Comparison of ENCODE assay signal across 26 cellular contexts in genomic region chr16:3549906-3550305, GRCh38. TPM values are rescaled to one million over a fixed set of nuclear protein-coding genes. Genes with fewer than 3 reads are reported as not detected.
"Had no signal": no experiment of that assay in that cellular context is flagged by ENCODE, and none has a peak within 500 bp of the region (broad histone marks: within the 10 kb centered on the region; RNA-seq: fewer than 3 reads in every experiment).

No MANE protein-coding gene starts in this region.

- H3K27me3 ChIP-seq: adrenal gland, MG63, Peyer's patch, SJSA1 had no signal

- H3K27ac ChIP-seq: adrenal gland, Peyer's patch, SJSA1 had no signal

- H3K36me3 ChIP-seq: adrenal gland, MG63, Peyer's patch, SJSA1 had no signal

- H3K4me3 ChIP-seq: adrenal gland, MG63, Peyer's patch, SJSA1 had no signal

- H3K9me3 ChIP-seq: adrenal gland, MG63, Peyer's patch, SJSA1 had no signal

- ATAC-seq: activated CD4-positive, CD25-positive, alpha-beta regulatory T cell treated with anti-CD3 and anti-CD28 coated beads, Interleukin-2, amount 50 U/mL, for 24 hours; activated CD8-positive, alpha-beta memory T cell treated with anti-CD3 and anti-CD28 coated beads, Interleukin-2, amount 10 ng/mL, durations not matched to agents 7 days and 5 days; SK-N-SH treated with all-trans-retinoic acid at 6 μM for 48 hours had no signal

- H3K9me3 Mint-ChIP-seq: activated naive CD4-positive, alpha-beta T cell treated with anti-CD3 and anti-CD28 coated beads for 36 hours; activated T-cell treated with anti-CD3 and anti-CD28 coated beads, Interleukin-2, amount 50 U/mL, for 24 hours had no signal

- H3K4me3 Mint-ChIP-seq: activated CD8-positive, alpha-beta memory T cell treated with anti-CD3 and anti-CD28 coated beads, Interleukin-2, amount 10 ng/mL, durations not matched to agents 7 days and 5 days; activated naive CD4-positive, alpha-beta T cell treated with anti-CD3 and anti-CD28 coated beads for 36 hours; activated naive CD8-positive, alpha-beta T cell treated with anti-CD3 and anti-CD28 coated beads, Interleukin-2, amount 10 ng/mL, durations not matched to agents 7 days and 5 days; activated T-cell treated with anti-CD3 and anti-CD28 coated beads, Interleukin-2, amount 50 U/mL, for 24 hours had no signal

- DNase-seq: activated CD4-positive, alpha-beta T cell treated with anti-CD3 and anti-CD28 coated beads for 4 hours; activated CD4-positive, alpha-beta T cell treated with anti-CD3 and anti-CD28 coated beads, Interleukin-2, amount 50 U/mL, for 48 hours; activated CD8-positive, alpha-beta memory T cell treated with anti-CD3 and anti-CD28 coated beads, Interleukin-2, amount 10 ng/mL, durations not matched to agents 7 days and 5 days; activated gamma-delta T cell; activated naive CD4-positive, alpha-beta T cell treated with anti-CD3 and anti-CD28 coated beads for 36 hours; activated naive CD8-positive, alpha-beta T cell treated with anti-CD3 and anti-CD28 coated beads, Interleukin-2, amount 10 ng/mL, durations not matched to agents 7 days and 5 days; activated T-cell treated with anti-CD3 and anti-CD28 coated beads, Interleukin-2, amount 50 U/mL, for 24 hours; adrenal gland; anterior cingulate cortex; cerebellar nuclear complex; MG63; NCI-H1105; NCI-H1436; NCI-H1694 treated with DMSO at 0.1 percent for 48 hours; NCI-H2029 treated with DMSO at 0.1 percent for 48 hours; NCI-H345; NCI-H510A; NCI-H69; Peyer's patch; SHP77; SW 1271 had no signal

- H3K4me1 Mint-ChIP-seq: activated CD8-positive, alpha-beta memory T cell treated with anti-CD3 and anti-CD28 coated beads, Interleukin-2, amount 10 ng/mL, durations not matched to agents 7 days and 5 days had no signal

- H3K27me3 Mint-ChIP-seq: activated CD8-positive, alpha-beta memory T cell treated with anti-CD3 and anti-CD28 coated beads, Interleukin-2, amount 10 ng/mL, durations not matched to agents 7 days and 5 days; activated naive CD8-positive, alpha-beta T cell treated with anti-CD3 and anti-CD28 coated beads, Interleukin-2, amount 10 ng/mL, durations not matched to agents 7 days and 5 days; activated T-cell treated with anti-CD3 and anti-CD28 coated beads, Interleukin-2, amount 50 U/mL, for 24 hours had no signal

- H3K4me1 ChIP-seq: adrenal gland, Peyer's patch, SJSA1 had no signal

- H3K27ac Mint-ChIP-seq: activated CD8-positive, alpha-beta memory T cell treated with anti-CD3 and anti-CD28 coated beads, Interleukin-2, amount 10 ng/mL, durations not matched to agents 7 days and 5 days; activated naive CD4-positive, alpha-beta T cell treated with anti-CD3 and anti-CD28 coated beads for 36 hours; activated naive CD8-positive, alpha-beta T cell treated with anti-CD3 and anti-CD28 coated beads, Interleukin-2, amount 10 ng/mL, durations not matched to agents 7 days and 5 days had no signal

RNA-seq across cellular contexts. Expression of gene NLRC3, which starts 27.3 kb away (rescaled TPM):
- total RNA-seq: SJSA1 had no signal

RNA-seq across cellular contexts. Expression of gene C16orf90, which starts 54.6 kb away (rescaled TPM):
- total RNA-seq: activated CD8-positive, alpha-beta memory T cell treated with anti-CD3 and anti-CD28 coated beads, Interleukin-2, amount 10 ng/mL, durations not matched to agents 7 days and 5 days; activated naive CD4-positive, alpha-beta T cell treated with anti-CD3 and anti-CD28 coated beads for 36 hours; activated naive CD8-positive, alpha-beta T cell treated with anti-CD3 and anti-CD28 coated beads, Interleukin-2, amount 10 ng/mL, durations not matched to agents 7 days and 5 days; adrenal gland; cardiac septum; Peyer's patch; SJSA1; T-helper 1 cell treated with Interleukin-12 subunit alpha and Interleukin-12 subunit beta and Interleukin-4 antibody, amounts not matched to agents 30 ng/mL and 1 ng/mL, for 36 hours had no signal
